In the genomic region with DNA sequence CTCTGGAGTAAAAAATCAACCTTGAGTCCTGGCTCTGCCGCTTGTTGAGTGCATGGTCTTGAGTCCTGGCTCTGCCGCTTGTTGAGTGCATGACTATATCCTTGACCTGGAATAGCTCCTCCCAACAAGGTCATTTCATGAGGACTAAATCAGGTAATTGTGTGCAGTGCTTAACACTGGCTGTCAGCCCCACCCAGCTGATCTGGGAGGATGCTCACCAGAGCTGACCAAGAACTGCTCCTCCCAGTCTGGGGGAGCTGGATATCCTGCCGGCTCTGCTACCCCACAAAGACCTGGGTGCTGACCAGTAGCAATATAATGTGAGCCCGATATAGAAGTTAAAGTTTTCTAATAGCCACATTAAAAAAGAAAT, we compare ENCODE assay signal across 18 cellular contexts.
"Had no signal": no experiment of that assay in that cellular context is flagged by ENCODE, and none has a peak within 500 bp of the region (broad histone marks: within the 10 kb centered on the region; RNA-seq: fewer than 3 reads in every experiment).

No MANE protein-coding gene starts in this region.

- H3K4me3 ChIP-seq: heart left ventricle, left lung, lower lobe of right lung, psoas muscle, spleen, thoracic aorta had no signal

- H3K9me3 Mint-ChIP-seq: nephron progenitor cell; stimulated activated memory B cell treated with anti-CD40 and anti-IgM and Interleukin-4, amounts not matched to agents 10 μg/mL and 1 μg/mL and 100 μg/mL, for 72 hours; stimulated activated naive CD8-positive, alpha-beta T cell treated with anti-CD3 and anti-CD28 coated beads, Interleukin-15, Interleukin-2, amounts not matched to agents 100 ng/mL and 50 ng/mL, for 24 hours had no signal

- ATAC-seq: naive thymus-derived CD4-positive, alpha-beta T cell; stimulated activated memory B cell treated with anti-CD40 and anti-IgM and Interleukin-4, amounts not matched to agents 10 μg/mL and 1 μg/mL and 100 μg/mL, for 72 hours had no signal

- DNase-seq: cortex of kidney; effector CD8-positive, alpha-beta T cell; foreskin melanocyte; lower lobe of right lung; psoas muscle; stimulated activated CD4-positive, alpha-beta T cell treated with anti-CD3 and anti-CD28 coated beads, Interleukin-1b, Interleukin-23, amount 100 ng/mL, for 48 hours; stimulated activated CD4-positive, alpha-beta T cell treated with anti-CD3 and anti-CD28 coated beads, Interleukin-4, amount 100 ng/mL, for 24 hours; trophoblast cell had no signal

- H3K9me3 ChIP-seq: heart left ventricle, left lung, lower lobe of right lung, neutrophil, psoas muscle, spleen, thoracic aorta had no signal

- H3K4me1 ChIP-seq: lower lobe of right lung, psoas muscle had no signal

- H3K27me3 ChIP-seq: dorsolateral prefrontal cortex, heart left ventricle, left lung, neutrophil, spleen had no signal

- H3K4me3 Mint-ChIP-seq: naive thymus-derived CD4-positive, alpha-beta T cell; nephron progenitor cell; stimulated activated memory B cell treated with anti-CD40 and anti-IgM and Interleukin-4, amounts not matched to agents 10 μg/mL and 1 μg/mL and 100 μg/mL, for 72 hours; stimulated activated naive CD8-positive, alpha-beta T cell treated with anti-CD3 and anti-CD28 coated beads, Interleukin-15, Interleukin-2, amounts not matched to agents 100 ng/mL and 50 ng/mL, for 24 hours had no signal

- H3K27ac ChIP-seq: left lung, lower lobe of right lung, neutrophil, psoas muscle, thoracic aorta had no signal

- H3K4me1 Mint-ChIP-seq: nephron progenitor cell; stimulated activated memory B cell treated with anti-CD40 and anti-IgM and Interleukin-4, amounts not matched to agents 10 μg/mL and 1 μg/mL and 100 μg/mL, for 72 hours had no signal

- H3K27ac Mint-ChIP-seq: naive thymus-derived CD4-positive, alpha-beta T cell; nephron progenitor cell; stimulated activated memory B cell treated with anti-CD40 and anti-IgM and Interleukin-4, amounts not matched to agents 10 μg/mL and 1 μg/mL and 100 μg/mL, for 72 hours; stimulated activated naive CD8-positive, alpha-beta T cell treated with anti-CD3 and anti-CD28 coated beads, Interleukin-15, Interleukin-2, amounts not matched to agents 100 ng/mL and 50 ng/mL, for 24 hours had no signal

- H3K27me3 Mint-ChIP-seq: naive thymus-derived CD4-positive, alpha-beta T cell; stimulated activated memory B cell treated with anti-CD40 and anti-IgM and Interleukin-4, amounts not matched to agents 10 μg/mL and 1 μg/mL and 100 μg/mL, for 72 hours; stimulated activated naive CD8-positive, alpha-beta T cell treated with anti-CD3 and anti-CD28 coated beads, Interleukin-15, Interleukin-2, amounts not matched to agents 100 ng/mL and 50 ng/mL, for 24 hours had no signal
